In the genomic region with DNA sequence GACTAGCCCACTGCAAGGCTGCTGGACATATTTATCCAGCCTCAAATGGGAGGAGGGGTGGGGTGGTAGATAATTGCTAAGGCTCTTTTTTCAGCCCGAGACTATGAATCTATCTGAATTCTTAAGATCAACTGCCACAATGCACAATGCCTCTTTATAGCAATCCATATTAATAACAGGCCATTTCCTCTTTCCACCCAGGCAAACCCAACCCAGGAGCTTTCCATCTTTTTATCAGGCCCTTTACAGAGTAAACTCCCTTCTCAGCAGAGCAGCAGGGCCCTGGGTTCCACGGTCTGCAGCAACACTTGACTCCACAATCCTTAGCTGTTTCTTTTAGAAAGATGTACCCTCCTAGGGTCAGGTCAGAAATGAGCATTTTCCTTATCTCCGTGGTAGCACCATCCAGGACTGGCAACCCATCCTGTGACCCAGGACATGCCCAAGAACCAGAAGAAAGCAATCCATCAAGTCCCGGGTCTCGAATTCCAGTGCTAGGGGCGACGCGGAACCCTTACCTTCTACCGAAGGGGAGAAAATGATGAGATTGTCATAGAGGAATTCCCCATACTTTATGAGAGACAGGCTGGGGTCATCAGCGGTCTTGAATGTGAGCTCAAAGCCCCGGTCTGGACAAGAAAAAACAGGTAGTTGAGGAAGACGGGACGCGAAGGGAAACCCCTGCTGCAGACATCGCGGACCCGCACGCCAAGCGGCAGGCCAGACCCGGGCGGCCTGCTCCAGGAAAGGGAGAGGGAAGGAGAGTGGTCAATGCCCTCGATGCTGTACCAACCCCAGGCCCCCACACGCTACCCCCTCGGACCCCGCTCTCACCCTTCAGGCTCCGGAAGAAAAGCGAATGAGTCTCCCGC, we compare ENCODE assay signal across 8 cellular contexts. TPM values are rescaled to one million over a fixed set of nuclear protein-coding genes. Genes with fewer than 3 reads are reported as not detected.
DNase-seq lines count a peak whose midpoint lies in the region; ATAC-seq and TF ChIP-seq lines count a peak whose summit lies in the region.

No MANE protein-coding gene starts in this region.

- H3K4me3 Mint-ChIP-seq in osteocyte (ENCODE audit: unreplicated experiment), result peak overlapping the region; percentile 99

- H2AFZ ChIP-seq in SU-DHL-6 (ENCODE audit: low read depth, low read length, severe bottlenecking), result peak overlapping the region; percentile 73

- H3K9ac ChIP-seq in SU-DHL-6 (ENCODE audit: low read length), result peak overlapping the region; percentile 95

- peaks cover 23% of the 10 kb centered on the region for H3K36me3 Mint-ChIP-seq in osteocyte (ENCODE audit: unreplicated experiment)

- H3K9me2 ChIP-seq in SU-DHL-6 (replicated peaks; ENCODE audit: insufficient read depth, low read length), result no peaks in the 10 kb centered on the region

- no peaks in the 10 kb centered on the region for H3F3A ChIP-seq in SU-DHL-6 (ENCODE audit: insufficient read depth)

- peaks cover 29% of the 10 kb centered on the region for H3K4me1 Mint-ChIP-seq in osteocyte (ENCODE audit: unreplicated experiment)

- H3K9me3 Mint-ChIP-seq in osteocyte (ENCODE audit: unreplicated experiment), result no peaks in the 10 kb centered on the region

- peak overlapping the region; percentile 91 for H3K27ac Mint-ChIP-seq in osteocyte (ENCODE audit: unreplicated experiment)

- TF ChIP-seq CTCF in AG09309 (IDR thresholded peaks at IDR 0.05; ENCODE audit: control insufficient read depth, insufficient read depth, low read depth, low read length, missing control alignments), result no peak
- TF ChIP-seq CTCF in SU-DHL-6 (IDR thresholded peaks at IDR 0.05; ENCODE audit: insufficient read depth, low read length, poor library complexity, severe bottlenecking), result no peak
- TF ChIP-seq CTCF in osteocyte (IDR thresholded peaks at IDR 0.05), result no peak

- H3K79me2 ChIP-seq in SU-DHL-6 (ENCODE audit: insufficient read depth, low read length), result peaks cover 42% of the 10 kb centered on the region

- peak; percentile 2 for ATAC-seq in GM21619 (IDR thresholded peaks at IDR 0.05; ENCODE audit: unreplicated experiment)
- ATAC-seq in sciatic nerve, result no peak
- ATAC-seq in HG03095 (IDR thresholded peaks at IDR 0.05; ENCODE audit: unreplicated experiment), result no peak

- H3K4me3 ChIP-seq in AG09309 (ENCODE audit: control insufficient read depth, low read depth, low read length), result peak overlapping the region; percentile 91
- peak overlapping the region; percentile 87 for H3K4me3 ChIP-seq in SU-DHL-6 (ENCODE audit: insufficient read depth, low read length, poor library complexity, severe bottlenecking)

- no peaks in the 10 kb centered on the region for H4K20me1 ChIP-seq in SU-DHL-6 (ENCODE audit: low read depth, low read length)

- H3K9me3 ChIP-seq in SU-DHL-6 (ENCODE audit: insufficient read depth, low read length), result no peaks in the 10 kb centered on the region

- peak overlapping the region; percentile 82 for H3K4me2 ChIP-seq in SU-DHL-6 (ENCODE audit: low read depth, low read length, poor library complexity, severe bottlenecking)

- no peaks in the 10 kb centered on the region for H3K27me3 Mint-ChIP-seq in osteocyte (ENCODE audit: unreplicated experiment)

- H3K36me3 ChIP-seq in SU-DHL-6 (ENCODE audit: low read length), result peaks cover 4% of the 10 kb centered on the region

- H3K27me3 ChIP-seq in SU-DHL-6 (ENCODE audit: low read length), result no peaks in the 10 kb centered on the region

- DNase-seq in AG09309 (ENCODE audit: low read depth) (no peak), epithelial cell of prostate (ENCODE audit: low read depth, low spot score) (no peak), osteocyte (ENCODE audit: extremely low spot score, unreplicated experiment) (no peak), islet precursor cell (no peak), sciatic nerve (ENCODE audit: low spot score) (no peak)

- H3K27ac ChIP-seq in SU-DHL-6 (ENCODE audit: low read depth, low read length) (peak overlapping the region; percentile 25; the same call in 1 of the 2 replicates), epithelial cell of prostate (peak overlapping the region; percentile 38)

- intact Hi-C loops in sciatic nerve (cut with DNase I), result no loop called here

RNA-seq across cellular contexts. Expression of a gene that starts 0.6 kb away (rescaled TPM):
- total RNA-seq in osteocyte, result 266 and 267 TPM in 2 replicates
- 103 TPM for total RNA-seq in sciatic nerve

RNA-seq across cellular contexts. Expression of a gene that starts 27.3 kb away (rescaled TPM):
- total RNA-seq in osteocyte, result 54.8 and 55.2 TPM in 2 replicates
- total RNA-seq in sciatic nerve, result 72.3 TPM

RNA-seq across cellular contexts. Expression of a gene that starts 57.2 kb away (rescaled TPM):
- 0.11 TPM in 1 of 2 replicates, not detected in the other for total RNA-seq in osteocyte
- total RNA-seq in sciatic nerve, result 2.4 TPM
